In the genomic region with DNA sequence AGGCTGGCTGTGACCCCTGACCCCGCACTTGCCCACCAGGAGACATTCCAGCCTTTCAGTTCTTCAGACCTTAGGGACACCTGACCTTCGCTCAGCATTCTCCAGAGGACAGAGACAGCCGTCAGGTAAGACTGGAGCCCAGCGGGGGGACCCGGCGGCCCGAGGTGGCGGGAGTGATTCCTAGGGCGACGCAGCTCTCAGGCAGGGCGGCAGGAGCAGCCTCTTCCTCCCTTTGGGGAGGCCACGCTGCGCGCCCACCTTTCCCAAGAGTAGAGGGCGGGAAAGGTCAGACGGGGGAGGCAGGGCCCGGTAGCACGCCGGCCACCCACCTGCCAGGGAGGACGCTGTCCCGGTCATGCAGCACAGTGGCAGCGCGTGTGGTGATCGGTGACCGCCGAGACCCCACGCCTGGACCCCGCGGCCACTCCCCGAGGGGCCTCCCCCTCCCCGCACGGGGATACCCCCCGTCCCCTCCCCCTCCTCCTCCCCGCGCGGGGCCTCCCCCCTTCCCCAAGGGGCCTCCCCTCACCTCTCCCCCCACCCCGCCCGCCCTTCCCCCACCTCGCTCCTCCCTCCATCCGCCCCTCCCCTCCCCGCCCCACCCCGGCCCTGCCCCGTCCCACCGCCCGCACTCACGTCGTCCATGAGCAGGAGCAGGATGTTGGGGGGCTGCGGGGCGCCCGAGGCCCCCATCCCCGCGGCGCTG, we compare ENCODE assay signal across 8 cellular contexts. TPM values are rescaled to one million over a fixed set of nuclear protein-coding genes. Genes with fewer than 3 reads are reported as not detected.
DNase-seq lines count a peak whose midpoint lies in the region; ATAC-seq and TF ChIP-seq lines count a peak whose summit lies in the region.

No MANE protein-coding gene starts in this region.

- peaks cover 16% of the 10 kb centered on the region for H3K36me3 Mint-ChIP-seq in activated CD8-positive, alpha-beta T cell treated with anti-CD3 and anti-CD28 coated beads for 36 hours (ENCODE audit: low read depth)

- CTCF ChIA-PET in activated CD8-positive, alpha-beta T cell treated with anti-CD3 and anti-CD28 coated beads for 36 hours (lab: Charles Lee) = interaction anchor here (1.0 to 2.8 kb wide), 10 partner anchors 10 to 241 kb away, joined by 3 to 66 read pairs (median 4); partner anchors contain the start of gene APRT

- TF ChIP-seq CTCF in activated CD8-positive, alpha-beta T cell treated with anti-CD3 and anti-CD28 coated beads for 36 hours (IDR thresholded peaks at IDR 0.05) = no peak

- peak; percentile 42 for ATAC-seq in activated CD8-positive, alpha-beta T cell treated with anti-CD3 and anti-CD28 coated beads for 36 hours
- ATAC-seq in Right ventricle myocardium superior (ENCODE audit: poor library complexity) (peak; percentile 53), GM19467 (IDR thresholded peaks at IDR 0.05; ENCODE audit: unreplicated experiment) (no peak)

- POLR2A ChIA-PET in activated CD8-positive, alpha-beta T cell treated with anti-CD3 and anti-CD28 coated beads for 36 hours (lab: Charles Lee) = interaction anchor here (0.7 to 2.2 kb wide), 4 partner anchors 11 to 46 kb away, joined by 3 to 10 read pairs (median 5); no protein-coding TSS in a partner anchor

- DNase-seq in activated effector memory CD4-positive, alpha-beta T cell treated with anti-CD3 and anti-CD28 coated beads, Interleukin-2, amount 50 U/mL, for 16 hours = peak; percentile 69
- DNase-seq in activated effector memory CD4-positive, alpha-beta T cell treated with Interleukin-2 at 50 U/mL for 16 hours = no peak
- peak; percentile 23 for DNase-seq in activated CD8-positive, alpha-beta T cell treated with anti-CD3 and anti-CD28 coated beads for 36 hours
- no peak for DNase-seq in Right ventricle myocardium superior
- DNase-seq in retina = peak; percentile 55
- DNase-seq in NCI-H226 = no peak
- no peak for DNase-seq in SHP77 (lab: John Stamatoyannopoulos, UW)

- intact Hi-C loops in activated CD8-positive, alpha-beta T cell treated with anti-CD3 and anti-CD28 coated beads for 36 hours (cut with micrococcal nuclease) = no loop called here
- intact Hi-C loops in Right ventricle myocardium superior (cut with DNase I) = loop anchor here (5.0 kb wide), 1 partner anchor 44 kb away; the partner anchor contains the start of gene APRT

- peak overlapping the region; percentile 46 for H3K27ac Mint-ChIP-seq in activated CD8-positive, alpha-beta T cell treated with anti-CD3 and anti-CD28 coated beads for 36 hours

- peaks cover 31% of the 10 kb centered on the region for H3K4me1 Mint-ChIP-seq in activated CD8-positive, alpha-beta T cell treated with anti-CD3 and anti-CD28 coated beads for 36 hours (ENCODE audit: low read depth)

- H3K27me3 Mint-ChIP-seq in activated CD8-positive, alpha-beta T cell treated with anti-CD3 and anti-CD28 coated beads for 36 hours = no peaks in the 10 kb centered on the region

- peak overlapping the region; percentile 92 for H3K4me3 Mint-ChIP-seq in activated CD8-positive, alpha-beta T cell treated with anti-CD3 and anti-CD28 coated beads for 36 hours

- no peaks in the 10 kb centered on the region for H3K9me3 Mint-ChIP-seq in activated CD8-positive, alpha-beta T cell treated with anti-CD3 and anti-CD28 coated beads for 36 hours

RNA-seq across cellular contexts. Expression of gene GALNS, which starts 0.5 kb away (rescaled TPM):
- 10 to 100 TPM; 24.5 to 25.4 TPM for total RNA-seq in activated CD8-positive, alpha-beta T cell treated with anti-CD3 and anti-CD28 coated beads for 36 hours
- 15.9 TPM for total RNA-seq in Right ventricle myocardium superior

RNA-seq across cellular contexts. Expression of gene TRAPPC2L, which starts 0.7 kb away (rescaled TPM):
- 10 to 100 TPM; 56.4 to 61.9 TPM for total RNA-seq in activated CD8-positive, alpha-beta T cell treated with anti-CD3 and anti-CD28 coated beads for 36 hours
- 53.0 TPM for total RNA-seq in Right ventricle myocardium superior

RNA-seq across cellular contexts. Expression of gene PABPN1L, which starts 10.2 kb away (rescaled TPM):
- total RNA-seq in activated CD8-positive, alpha-beta T cell treated with anti-CD3 and anti-CD28 coated beads for 36 hours = not detected
- total RNA-seq in Right ventricle myocardium superior = not detected

RNA-seq across cellular contexts. Expression of gene APRT, which starts 44.5 kb away (rescaled TPM):
- total RNA-seq in activated CD8-positive, alpha-beta T cell treated with anti-CD3 and anti-CD28 coated beads for 36 hours = 100 to 1,000 TPM; 236 to 240 TPM
- 40.4 TPM for total RNA-seq in Right ventricle myocardium superior

RNA-seq across cellular contexts. Expression of gene CDT1, which starts 52.7 kb away (rescaled TPM):
- total RNA-seq in activated CD8-positive, alpha-beta T cell treated with anti-CD3 and anti-CD28 coated beads for 36 hours = 100 to 1,000 TPM; 180 to 182 TPM
- 1.00 TPM for total RNA-seq in Right ventricle myocardium superior

Comparison
In these comparisons a context has a peak if more than half of its experiments do, and no peak if none do; other contexts are left out.
1. DNase-seq: peak in activated effector memory CD4-positive, alpha-beta T cell treated with anti-CD3 and anti-CD28 coated beads, Interleukin-2, amount 50 U/mL, for 16 hours (single experiment), activated CD8-positive, alpha-beta T cell treated with anti-CD3 and anti-CD28 coated beads for 36 hours (single experiment) and retina (single experiment); none in activated effector memory CD4-positive, alpha-beta T cell treated with Interleukin-2 at 50 U/mL for 16 hours (single experiment), Right ventricle myocardium superior (single experiment), NCI-H226 (single experiment) and SHP77 (0 of 2).